1 cellular context compared by ENCODE assay signal in the genomic region with DNA sequence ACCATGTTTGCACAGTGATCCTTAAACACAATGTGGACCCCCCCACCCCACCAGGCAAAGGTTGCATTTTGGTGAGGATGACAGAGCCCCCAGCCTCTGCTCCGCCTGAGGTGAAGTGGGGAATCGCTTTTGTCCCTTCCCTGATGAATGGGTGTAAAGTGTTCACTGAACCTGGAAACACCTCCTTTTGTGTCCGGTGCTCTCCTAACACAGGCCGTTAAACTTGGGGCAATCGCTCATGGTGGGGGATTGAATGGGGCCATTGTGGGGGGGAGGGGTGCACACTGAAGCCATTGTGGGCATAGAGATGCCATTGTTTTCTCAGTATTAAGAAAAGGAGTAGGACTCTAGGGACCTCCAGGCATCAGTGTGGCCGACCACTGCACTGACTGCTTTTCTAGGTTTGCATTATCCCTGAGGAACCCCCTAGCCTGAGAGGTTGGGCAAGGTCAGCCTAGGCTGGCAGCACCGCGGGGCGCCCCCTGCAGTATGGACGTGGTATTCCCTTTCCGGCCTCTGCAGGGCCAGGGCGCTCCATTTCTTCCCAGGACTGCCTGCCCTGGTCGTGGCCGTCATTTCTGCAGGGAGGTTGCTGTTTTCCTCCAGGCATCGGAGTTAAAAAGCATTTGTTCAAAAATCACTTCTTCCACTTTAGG.
TF ChIP-seq lines count a peak whose summit lies in the region.

No MANE protein-coding gene starts in this region.

TF ChIP-seq in H1, 55 proteins besides CTCF, POLR2A, EP300 and RAD21 (continued from another document):
- TF ChIP-seq SAP30 (IDR thresholded peaks at IDR 0.05; ENCODE audit: insufficient read depth, insufficient replicate concordance, low read length) (no peak), CBX5 (IDR thresholded peaks at IDR 0.05; ENCODE audit: low read depth, low read length) (no peak), CTBP2 (IDR thresholded peaks at IDR 0.05; ENCODE audit: borderline replicate concordance, insufficient read depth, insufficient read length, low read length) (no peak), HDAC6 (IDR thresholded peaks at IDR 0.05; ENCODE audit: low read depth, low read length) (no peak), TCF12 (IDR thresholded peaks at IDR 0.05; ENCODE audit: low read depth, low read length) (no peak), RXRA (IDR thresholded peaks at IDR 0.05; ENCODE audit: insufficient read depth, low read depth, low read length) (no peak), CREB1 (IDR thresholded peaks at IDR 0.05) (peak; percentile 30; the same call in 1 of the 2 replicates), CEBPB (IDR thresholded peaks at IDR 0.05; ENCODE audit: low read depth, low read length) (peak; percentile 75), TAF7 (optimal IDR thresholded peaks at IDR 0.05; ENCODE audit: borderline replicate concordance, low read depth, low read length) (no peak), PHF8 (conservative IDR thresholded peaks at IDR 0.05; ENCODE audit: low read depth, low read length) (no peak), RBBP5 (IDR thresholded peaks at IDR 0.05; ENCODE audit: borderline replicate concordance, low read depth, low read length) (no peak), BRCA1 (IDR thresholded peaks at IDR 0.05; ENCODE audit: low read depth, low read length) (no peak), POLR2AphosphoS5 (IDR thresholded peaks at IDR 0.05; ENCODE audit: low read depth, low read length) (peak; percentile 36; the same call in 1 of the 2 replicates), GABPA (IDR thresholded peaks at IDR 0.05; ENCODE audit: borderline replicate concordance, insufficient read depth, low read length) (no peak), E2F6 (IDR thresholded peaks at IDR 0.05) (no peak), TEAD4 (IDR thresholded peaks at IDR 0.05; ENCODE audit: low read depth, low read length) (0 out of 2 replicates have a peak, but pooled peaks have one; percentile 35), MAX (IDR thresholded peaks at IDR 0.05) (0 out of 2 replicates have a peak, but pooled peaks have one; percentile 15), NANOG (IDR thresholded peaks at IDR 0.05; ENCODE audit: insufficient read depth, low read depth, low read length, poor library complexity, severe bottlenecking) (no peak)
TF ChIP-seq in H1: peak in this region for 5.
